Comparison of ENCODE assay signal across 8 cellular contexts in genomic region chr4:103074598-103075434, GRCh38. TPM values are rescaled to one million over a fixed set of nuclear protein-coding genes. Genes with fewer than 3 reads are reported as not detected.
DNase-seq lines count a peak whose midpoint lies in the region; ATAC-seq lines count a peak whose summit lies in the region.

No MANE protein-coding gene starts in this region.

- no CpG with 5 or more reads among the region's 10 CpGs for WGBS in neuronal stem cell (ENCODE audit: extremely low coverage in 2 of 2, insufficient read length in 2 of 2, insufficient replicate concordance in 1 of 2), 2 donors

- peak; percentile 7 for ATAC-seq in activated CD4-positive, alpha-beta T cell treated with anti-CD3 and anti-CD28 coated beads for 36 hours
- peak; percentile 27 for ATAC-seq in HG03039 (IDR thresholded peaks at IDR 0.05; ENCODE audit: unreplicated experiment)
- ATAC-seq in GM19467 (IDR thresholded peaks at IDR 0.05; ENCODE audit: unreplicated experiment) = no peak

- CTCF ChIA-PET in activated CD4-positive, alpha-beta T cell treated with anti-CD3 and anti-CD28 coated beads for 36 hours (lab: Charles Lee) = interaction anchor here (0.6 to 2.0 kb wide), 9 partner anchors 10 to 326 kb away, joined by 3 to 13 read pairs (median 3); partner anchors contain the start of gene BDH2
- CTCF ChIA-PET in activated CD4-positive, alpha-beta memory T cell treated with anti-CD3 and anti-CD28 coated beads, Interleukin-2, amount 10 ng/mL, durations not matched to agents 7 days and 5 days (lab: Charles Lee) = interaction anchor here (0.6 to 9.5 kb wide), 6 partner anchors 9 to 729 kb away, joined by 3 to 98 read pairs (median 4); partner anchors contain the start of gene BDH2

- peaks cover 2 to 3% of the 10 kb centered on the region in 2 donors for H3K4me1 ChIP-seq in neuronal stem cell (ENCODE audit: control insufficient read depth in 2 of 2, insufficient read depth in 1 of 2, low read depth in 1 of 2, low read length in 2 of 2)

- H2BK12ac ChIP-seq in neuronal stem cell (ENCODE audit: low read length) = no peak overlapping the region

- no peak overlapping the region for H4K91ac ChIP-seq in neuronal stem cell (ENCODE audit: low read depth, low read length, poor library complexity)

- no peak overlapping the region for H3K18ac ChIP-seq in neuronal stem cell (ENCODE audit: low read length)

- H2BK120ac ChIP-seq in neuronal stem cell (ENCODE audit: low read depth, low read length) = no peak overlapping the region

- no peak overlapping the region for H3K14ac ChIP-seq in neuronal stem cell (ENCODE audit: low read length)

- H3K27ac ChIP-seq in neuronal stem cell (replicated peaks; ENCODE audit: low read length) = no peak overlapping the region

- H3K9ac ChIP-seq in neuronal stem cell (ENCODE audit: low read depth, low read length, poor library complexity) = no peak overlapping the region

- H3K4me1 Mint-ChIP-seq in activated CD4-positive, alpha-beta T cell treated with anti-CD3 and anti-CD28 coated beads for 36 hours = peaks cover 45% of the 10 kb centered on the region
- peaks cover 47% of the 10 kb centered on the region for H3K4me1 Mint-ChIP-seq in activated CD4-positive, alpha-beta memory T cell treated with anti-CD3 and anti-CD28 coated beads, Interleukin-2, amount 10 ng/mL, durations not matched to agents 7 days and 5 days

- no peak for DNase-seq in activated CD4-positive, alpha-beta T cell treated with anti-CD3 and anti-CD28 coated beads for 36 hours
- DNase-seq in activated CD4-positive, alpha-beta T cell treated with anti-CD3 and anti-CD28 coated beads for 1 hour = no peak
- DNase-seq in activated CD4-positive, alpha-beta memory T cell treated with anti-CD3 and anti-CD28 coated beads, Interleukin-2, amount 10 ng/mL, durations not matched to agents 7 days and 5 days = no peak
- DNase-seq in neuronal stem cell (ENCODE audit: low spot score) (no peak), SHP77 (lab: John Stamatoyannopoulos, UW) (no peak), NCI-H146 treated with DMSO at 0.1 percent for 48 hours (lab: John Stamatoyannopoulos, UW; ENCODE audit: unreplicated experiment) (no peak)

- H3K4me3 ChIP-seq in neuronal stem cell (ENCODE audit: low read length in 2 of 2) = peak overlapping the region in 1 of 2 donors; percentile 83

- H3K23ac ChIP-seq in neuronal stem cell (ENCODE audit: low read depth, low read length, poor library complexity) = no peak overlapping the region

- peaks cover 1 to 8% of the 10 kb centered on the region in 2 donors for H3K36me3 ChIP-seq in neuronal stem cell (replicated peaks in 1 of 2; ENCODE audit: control insufficient read depth in 2 of 2, insufficient read depth in 2 of 2, low read length in 2 of 2)

- no peaks in the 10 kb centered on the region for H3K27me3 Mint-ChIP-seq in activated CD4-positive, alpha-beta T cell treated with anti-CD3 and anti-CD28 coated beads for 36 hours
- H3K27me3 Mint-ChIP-seq in activated CD4-positive, alpha-beta memory T cell treated with anti-CD3 and anti-CD28 coated beads, Interleukin-2, amount 10 ng/mL, durations not matched to agents 7 days and 5 days = no peaks in the 10 kb centered on the region

- no peak overlapping the region for H3K4ac ChIP-seq in neuronal stem cell (ENCODE audit: low read length)

- H3K9me3 ChIP-seq in neuronal stem cell (replicated peaks in 1 of 2; ENCODE audit: control insufficient read depth in 2 of 2, insufficient read depth in 1 of 2, low read depth in 1 of 2, low read length in 2 of 2) = peaks cover 0 to 6% of the 10 kb centered on the region in 2 donors

- POLR2A ChIA-PET in activated CD4-positive, alpha-beta T cell treated with anti-CD3 and anti-CD28 coated beads for 36 hours (lab: Charles Lee) = interaction anchor here (0.6 to 1.5 kb wide), 3 partner anchors 248 to 1424 kb away, joined by 3 to 6 read pairs (median 4); partner anchors contain the start of gene UBE2D3
- POLR2A ChIA-PET in activated CD4-positive, alpha-beta memory T cell treated with anti-CD3 and anti-CD28 coated beads, Interleukin-2, amount 10 ng/mL, durations not matched to agents 7 days and 5 days (lab: Charles Lee) = interaction anchor here (0.7 to 4.6 kb wide), 11 partner anchors 9 to 314 kb away, joined by 3 to 35 read pairs (median 3); partner anchors contain the start of genes MANBA and UBE2D3

- no peak overlapping the region for H2BK5ac ChIP-seq in neuronal stem cell (ENCODE audit: low read length)

- H2AK5ac ChIP-seq in neuronal stem cell (ENCODE audit: low read depth, low read length) = no peak overlapping the region

- H2AFZ ChIP-seq in neuronal stem cell (ENCODE audit: low read length) = peak overlapping the region; percentile 97

- intact Hi-C loops in activated CD4-positive, alpha-beta T cell treated with anti-CD3 and anti-CD28 coated beads for 36 hours (cut with DNase I, micrococcal nuclease) = loop anchor here in 1 of 2 experiments (5.0 kb wide), 1 partner anchor 208 kb away; the partner anchor contains the start of gene CISD2

- H3K4me3 Mint-ChIP-seq in activated CD4-positive, alpha-beta T cell treated with anti-CD3 and anti-CD28 coated beads for 36 hours = peak overlapping the region; percentile 84
- H3K4me3 Mint-ChIP-seq in activated CD4-positive, alpha-beta memory T cell treated with anti-CD3 and anti-CD28 coated beads, Interleukin-2, amount 10 ng/mL, durations not matched to agents 7 days and 5 days = peak overlapping the region; percentile 86

- no peak overlapping the region for H4K8ac ChIP-seq in neuronal stem cell (ENCODE audit: low read depth, low read length)

- H3K27me3 ChIP-seq in neuronal stem cell (ENCODE audit: control insufficient read depth in 3 of 3, insufficient read depth in 3 of 3, low read depth in 1 of 3, low read length in 3 of 3) = no peaks in the 10 kb centered on the region

- no peak overlapping the region for H2BK15ac ChIP-seq in neuronal stem cell (ENCODE audit: low read length)

- no peak overlapping the region for H3K4me2 ChIP-seq in neuronal stem cell (ENCODE audit: insufficient read depth, low read length, poor library complexity, severe bottlenecking)

- no peaks in the 10 kb centered on the region for H3K79me1 ChIP-seq in neuronal stem cell (ENCODE audit: low read depth, low read length)

- H3K27ac Mint-ChIP-seq in activated CD4-positive, alpha-beta T cell treated with anti-CD3 and anti-CD28 coated beads for 36 hours = peak overlapping the region; percentile 99
- H3K27ac Mint-ChIP-seq in activated CD4-positive, alpha-beta memory T cell treated with anti-CD3 and anti-CD28 coated beads, Interleukin-2, amount 10 ng/mL, durations not matched to agents 7 days and 5 days = peak overlapping the region; percentile 92

- H3K36me3 Mint-ChIP-seq in activated CD4-positive, alpha-beta T cell treated with anti-CD3 and anti-CD28 coated beads for 36 hours (ENCODE audit: low read depth) = peaks cover 21% of the 10 kb centered on the region
- peaks cover 24% of the 10 kb centered on the region for H3K36me3 Mint-ChIP-seq in activated CD4-positive, alpha-beta memory T cell treated with anti-CD3 and anti-CD28 coated beads, Interleukin-2, amount 10 ng/mL, durations not matched to agents 7 days and 5 days (ENCODE audit: low read depth)

- H3K9me3 Mint-ChIP-seq in activated CD4-positive, alpha-beta T cell treated with anti-CD3 and anti-CD28 coated beads for 36 hours (ENCODE audit: low read depth) = no peaks in the 10 kb centered on the region
- no peaks in the 10 kb centered on the region for H3K9me3 Mint-ChIP-seq in activated CD4-positive, alpha-beta memory T cell treated with anti-CD3 and anti-CD28 coated beads, Interleukin-2, amount 10 ng/mL, durations not matched to agents 7 days and 5 days

RNA-seq across cellular contexts. Expression of gene SLC9B2, which starts 1.7 kb away (rescaled TPM):
- 10 to 100 TPM; 30.6 to 31.2 TPM for total RNA-seq in activated CD4-positive, alpha-beta T cell treated with anti-CD3 and anti-CD28 coated beads for 36 hours
- 10 to 100 TPM; 18.3 to 20.7 TPM for total RNA-seq in activated CD4-positive, alpha-beta memory T cell treated with anti-CD3 and anti-CD28 coated beads, Interleukin-2, amount 10 ng/mL, durations not matched to agents 7 days and 5 days
- 11.1 TPM for polyA plus RNA-seq in neuronal stem cell (2013, experiment 1 of 2)
- polyA plus RNA-seq in neuronal stem cell (2013, experiment 2 of 2) = 11.1 TPM

RNA-seq across cellular contexts. Expression of gene BDH2, which starts 24.8 kb away (rescaled TPM):
- 10 to 100 TPM; 12.7 to 14.8 TPM for total RNA-seq in activated CD4-positive, alpha-beta T cell treated with anti-CD3 and anti-CD28 coated beads for 36 hours
- total RNA-seq in activated CD4-positive, alpha-beta memory T cell treated with anti-CD3 and anti-CD28 coated beads, Interleukin-2, amount 10 ng/mL, durations not matched to agents 7 days and 5 days = 10 to 100 TPM; 22.5 to 23.6 TPM
- 53.4 TPM for polyA plus RNA-seq in neuronal stem cell (2013, experiment 1 of 2)
- 57.0 TPM for polyA plus RNA-seq in neuronal stem cell (2013, experiment 2 of 2)

RNA-seq across cellular contexts. Expression of gene SLC9B1, which starts 55.3 kb away (rescaled TPM):
- total RNA-seq in activated CD4-positive, alpha-beta T cell treated with anti-CD3 and anti-CD28 coated beads for 36 hours = 1 to 10 TPM; 1.8 to 3.7 TPM
- total RNA-seq in activated CD4-positive, alpha-beta memory T cell treated with anti-CD3 and anti-CD28 coated beads, Interleukin-2, amount 10 ng/mL, durations not matched to agents 7 days and 5 days = 1 to 10 TPM; 1.9 to 2.3 TPM
- 1.6 TPM for polyA plus RNA-seq in neuronal stem cell (2013, experiment 1 of 2)
- polyA plus RNA-seq in neuronal stem cell (2013, experiment 2 of 2) = 1.6 TPM
